8 cellular contexts compared by ENCODE assay signal in genomic region chr7:35186751-35187150, GRCh38.
DNase-seq lines count a peak whose midpoint lies in the region; ATAC-seq, FAIRE-seq and TF ChIP-seq lines count a peak whose summit lies in the region.
"Not testable (repeated sequence)": the region's sequence is repeated elsewhere in the genome, so short reads cannot be mapped to it uniquely, and the experiment has no call there.

No MANE protein-coding gene starts in this region.

- not testable (repeated sequence) for FAIRE-seq in H54 (lab: Jason Lieb, UNC)

- peaks cover 10% of the 10 kb centered on the region for H3K4me1 Mint-ChIP-seq in activated CD8-positive, alpha-beta T cell treated with anti-CD3 and anti-CD28 coated beads, Interleukin-2, amount 10 ng/mL, durations not matched to agents 7 days and 5 days (ENCODE audit: low read depth)

- H3K27ac Mint-ChIP-seq in activated CD8-positive, alpha-beta T cell treated with anti-CD3 and anti-CD28 coated beads, Interleukin-2, amount 10 ng/mL, durations not matched to agents 7 days and 5 days, result not testable (repeated sequence)

- not testable (repeated sequence) for H3K36me3 Mint-ChIP-seq in activated CD8-positive, alpha-beta T cell treated with anti-CD3 and anti-CD28 coated beads, Interleukin-2, amount 10 ng/mL, durations not matched to agents 7 days and 5 days (ENCODE audit: low read depth)

- not testable (repeated sequence) for ATAC-seq in activated CD8-positive, alpha-beta T cell treated with anti-CD3 and anti-CD28 coated beads, Interleukin-2, amount 10 ng/mL, durations not matched to agents 7 days and 5 days
- peak; percentile 70 for ATAC-seq in left ventricle myocardium superior

- POLR2A ChIA-PET in AG04450 (lab: Yijun Ruan, JAX), result not testable (repeated sequence)
- POLR2A ChIA-PET in activated CD8-positive, alpha-beta T cell treated with anti-CD3 and anti-CD28 coated beads, Interleukin-2, amount 10 ng/mL, durations not matched to agents 7 days and 5 days (lab: Charles Lee), result interaction anchor here (0.7 kb wide), 1 partner anchor 378 kb away, joined by 3 read pairs; no protein-coding TSS in a partner anchor

- CTCF ChIA-PET in AG04450 (lab: Charles Lee), result interaction anchor here (1.2 kb wide), 1 partner anchor 437 kb away, joined by 3 read pairs; no protein-coding TSS in a partner anchor
- CTCF ChIA-PET in activated CD8-positive, alpha-beta T cell treated with anti-CD3 and anti-CD28 coated beads, Interleukin-2, amount 10 ng/mL, durations not matched to agents 7 days and 5 days (lab: Charles Lee), result not testable (repeated sequence)

- TF ChIP-seq POLR2A in H54 (IDR thresholded peaks at IDR 0.05; ENCODE audit: low read depth, low read length), result peak; percentile 39; the same call in 1 of the 2 replicates
- not testable (repeated sequence) for TF ChIP-seq POLR2A in spleen (IDR thresholded peaks at IDR 0.05)

- TF ChIP-seq CTCF in AG04450 (IDR thresholded peaks at IDR 0.05; ENCODE audit: low read depth, low read length); choroid plexus epithelial cell (conservative IDR thresholded peaks at IDR 0.05; ENCODE audit: low read depth, low read length); spleen (IDR thresholded peaks at IDR 0.05 in 8 of 11, conservative IDR thresholded peaks at IDR 0.05 in 3 of 11): not testable (repeated sequence)

- 2 to 5% (median 3%) methylated on average over 27 of the region's 27 CpGs for WGBS in spleen, 5 donors

- H3K9me3 Mint-ChIP-seq in activated CD8-positive, alpha-beta T cell treated with anti-CD3 and anti-CD28 coated beads, Interleukin-2, amount 10 ng/mL, durations not matched to agents 7 days and 5 days (ENCODE audit: insufficient read depth), result not testable (repeated sequence)

- H3K4me3 Mint-ChIP-seq in activated CD8-positive, alpha-beta T cell treated with anti-CD3 and anti-CD28 coated beads, Interleukin-2, amount 10 ng/mL, durations not matched to agents 7 days and 5 days, result peak overlapping the region; percentile 13

- H3K9me3 ChIP-seq in AG04450 (ENCODE audit: control insufficient read depth, insufficient read depth, low read length); spleen: not testable (repeated sequence)

- not testable (repeated sequence) for DNase-seq in AG04450 (ENCODE audit: low read depth, low spot score); activated CD8-positive, alpha-beta T cell treated with anti-CD3 and anti-CD28 coated beads, Interleukin-2, amount 10 ng/mL, durations not matched to agents 7 days and 5 days
- DNase-seq in H54 (ENCODE audit: insufficient read length, low spot score) (peak; percentile 7), NCI-H526 (lab: John Stamatoyannopoulos, UW) (peak; percentile 27 to 65), choroid plexus epithelial cell (ENCODE audit: low read depth) (peak; percentile 18), left ventricle myocardium superior (peak; percentile 72), mucosa of gallbladder (ENCODE audit: low spot score) (peak; percentile 11), spleen (peak; percentile 69)

- H3K27me3 ChIP-seq in AG04450 (ENCODE audit: control insufficient read depth, insufficient read depth, low read length), result not testable (repeated sequence)
- peaks cover 0 to 44% (median 22%) of the 10 kb centered on the region in 7 donors for H3K27me3 ChIP-seq in spleen (replicated peaks in 1 of 7)

- H3K36me3 ChIP-seq in spleen, result not testable (repeated sequence)

- H3K27ac ChIP-seq in AG04450 (ENCODE audit: low read depth, low read length); spleen: not testable (repeated sequence)

- H3K4me3 ChIP-seq in AG04450 (ENCODE audit: low read depth, low read length) (peak overlapping the region; percentile 54), choroid plexus epithelial cell (ENCODE audit: low read depth, low read length) (peak overlapping the region; percentile 49), spleen (peak overlapping the region in 7 of 8 donors; percentile 27 to 65 (median 33))

- intact Hi-C loops in left ventricle myocardium superior (cut with micrococcal nuclease); spleen (cut with DNase I; ENCODE audit: low total_unique reads): not testable (repeated sequence)

- peaks cover 6 to 17% (median 15%) of the 10 kb centered on the region in 6 donors for H3K4me1 ChIP-seq in spleen

- H3K27me3 Mint-ChIP-seq in activated CD8-positive, alpha-beta T cell treated with anti-CD3 and anti-CD28 coated beads, Interleukin-2, amount 10 ng/mL, durations not matched to agents 7 days and 5 days (ENCODE audit: low read depth), result peaks cover 32% of the 10 kb centered on the region
